27 cellular contexts compared by ENCODE assay signal in genomic region chrX:125402807-125403206, GRCh38.
"Had no signal": no experiment of that assay in that cellular context is flagged by ENCODE, and none has a peak within 500 bp of the region (broad histone marks: within the 10 kb centered on the region; RNA-seq: fewer than 3 reads in every experiment).

No MANE protein-coding gene starts in this region.

- H3K27ac ChIP-seq: colonic mucosa, coronary artery, dorsolateral prefrontal cortex, epithelial cell of prostate, esophagus muscularis mucosa, esophagus squamous epithelium, foreskin keratinocyte, gastrocnemius medialis, gastroesophageal sphincter, heart left ventricle, heart right ventricle had no signal

- FAIRE-seq: endometrium, endothelial cell of umbilical vein, frontal cortex had no signal

- H3K27me3 Mint-ChIP-seq: dendritic cell treated with granulocyte-macrophage colony-stimulating factor and Interleukin-4, amounts not matched to agents 40 ng/mL and 50 ng/mL, for 4 days; effector memory CD8-positive, alpha-beta T cell had no signal

- H3K9me3 ChIP-seq: colonic mucosa, esophagus muscularis mucosa, esophagus squamous epithelium, gastrocnemius medialis, gastroesophageal sphincter, heart left ventricle, heart right ventricle had no signal

- H3K9me3 Mint-ChIP-seq: effector memory CD8-positive, alpha-beta T cell had no signal

- H3K36me3 ChIP-seq: colonic mucosa, esophagus muscularis mucosa, esophagus squamous epithelium, gastrocnemius medialis, gastroesophageal sphincter, heart left ventricle, heart right ventricle had no signal

- H3K4me3 ChIP-seq: colonic mucosa, coronary artery, dorsolateral prefrontal cortex, esophagus muscularis mucosa, esophagus squamous epithelium, gastrocnemius medialis, gastroesophageal sphincter, heart left ventricle, heart right ventricle had no signal

- H3K4me3 Mint-ChIP-seq: dendritic cell treated with granulocyte-macrophage colony-stimulating factor and Interleukin-4, amounts not matched to agents 40 ng/mL and 50 ng/mL, for 4 days; effector memory CD8-positive, alpha-beta T cell; endodermal cell had no signal

- DNase-seq: colonic mucosa; cortex of kidney; dermis blood vessel endothelial cell; dorsolateral prefrontal cortex; effector CD4-positive, alpha-beta T cell; effector CD8-positive, alpha-beta T cell; effector memory CD4-positive, alpha-beta T cell; effector memory CD8-positive, alpha-beta T cell; endodermal cell; esophagus squamous epithelium; foreskin fibroblast; foreskin keratinocyte; foreskin melanocyte; gastrocnemius medialis; glutamatergic neuron; head of caudate nucleus; heart left ventricle; heart right ventricle had no signal

- H3K27me3 ChIP-seq: colonic mucosa, esophagus muscularis mucosa, esophagus squamous epithelium, foreskin keratinocyte, gastrocnemius medialis, gastroesophageal sphincter, heart left ventricle, heart right ventricle had no signal

- H3K4me1 ChIP-seq: colonic mucosa, esophagus muscularis mucosa, esophagus squamous epithelium, foreskin keratinocyte, gastrocnemius medialis, gastroesophageal sphincter, heart left ventricle, heart right ventricle had no signal

- H3K27ac Mint-ChIP-seq: dendritic cell treated with granulocyte-macrophage colony-stimulating factor and Interleukin-4, amounts not matched to agents 40 ng/mL and 50 ng/mL, for 4 days; effector memory CD8-positive, alpha-beta T cell; endodermal cell had no signal

- ATAC-seq: effector memory CD8-positive, alpha-beta T cell; esophagus mucosa; foreskin keratinocyte; gastrocnemius medialis; gastroesophageal sphincter; heart left ventricle; heart right ventricle had no signal
